Comparison of ENCODE assay signal across 10 cellular contexts in genomic region chr3:42043116-42043796, GRCh38. TPM values are rescaled to one million over a fixed set of nuclear protein-coding genes. Genes with fewer than 3 reads are reported as not detected.
DNase-seq lines count a peak whose midpoint lies in the region; ATAC-seq, FAIRE-seq and TF ChIP-seq lines count a peak whose summit lies in the region.
"Had no signal": no experiment of that assay in that cellular context is flagged by ENCODE, and none has a peak within 500 bp of the region (broad histone marks: within the 10 kb centered on the region; RNA-seq: fewer than 3 reads in every experiment).

No MANE protein-coding gene starts in this region.

- H3K4me1 Mint-ChIP-seq in CD14-positive monocyte = peaks cover 26% of the 10 kb centered on the region
- peaks cover 47% of the 10 kb centered on the region for H3K4me1 Mint-ChIP-seq in activated naive CD8-positive, alpha-beta T cell treated with anti-CD3 and anti-CD28 coated beads, Interleukin-2, amount 50 U/mL, for 24 hours

- peak overlapping the region; percentile 82 for H3K27ac ChIP-seq in H1 (ENCODE audit: low read depth, low read length)
- H3K27ac ChIP-seq in muscle layer of duodenum (ENCODE audit: low read length) = peak overlapping the region; percentile 76
- H3K27ac ChIP-seq: neutrophil had no signal

- no peaks in the 10 kb centered on the region for H3K36me3 ChIP-seq in H1 (ENCODE audit: control insufficient read depth in 2 of 4, insufficient read depth in 4 of 4, low read length in 3 of 4)
- no peaks in the 10 kb centered on the region for H3K36me3 ChIP-seq in muscle layer of duodenum (ENCODE audit: control insufficient read depth in 1 of 2, insufficient read depth in 2 of 2, low read length in 2 of 2)
- H3K36me3 ChIP-seq: neutrophil had no signal

- DNase-seq in CD14-positive monocyte (ENCODE audit: low spot score) = no peak
- peak; percentile 31 for DNase-seq in NCI-H2171 (lab: John Stamatoyannopoulos, UW)
- peak in 1 of 2 experiments; percentile 71 for DNase-seq in H1 (ENCODE audit: low read depth in 1 of 2, low spot score in 2 of 2)
- DNase-seq in NCI-H1436 treated with DMSO at 0.1 percent for 48 hours (lab: John Stamatoyannopoulos, UW) = no peak
- no peak for DNase-seq in activated T-cell treated with anti-CD3 and anti-CD28 coated beads for 4 hours
- no peak for DNase-seq in activated naive CD8-positive, alpha-beta T cell treated with anti-CD3 and anti-CD28 coated beads, Interleukin-2, amount 50 U/mL, for 24 hours
- no peak for DNase-seq in activated gamma-delta T cell (lab: John Stamatoyannopoulos, UW)
- DNase-seq: T-cell had no signal

- no peak overlapping the region for H2BK120ac ChIP-seq in H1 (replicated peaks; ENCODE audit: low read depth, low read length)

- peaks cover 3% of the 10 kb centered on the region; the same call in 1 of the 2 replicates for H3K79me1 ChIP-seq in H1 (ENCODE audit: low read depth, low read length)

- H3K9me3 Mint-ChIP-seq in CD14-positive monocyte = no peaks in the 10 kb centered on the region
- H3K9me3 Mint-ChIP-seq in activated naive CD8-positive, alpha-beta T cell treated with anti-CD3 and anti-CD28 coated beads, Interleukin-2, amount 50 U/mL, for 24 hours = no peaks in the 10 kb centered on the region
- H3K9me3 Mint-ChIP-seq: T-cell had no signal

- H4K5ac ChIP-seq in H1 (ENCODE audit: insufficient read length, low read depth, low read length) = peak overlapping the region; percentile 27

- peak overlapping the region; percentile 82; the same call in 1 of the 2 replicates for H4K8ac ChIP-seq in H1 (ENCODE audit: extremely low read depth, insufficient read depth, low read length)

- H4K91ac ChIP-seq in H1 (replicated peaks; ENCODE audit: insufficient read length, low read length) = no peak overlapping the region

- POLR2A ChIA-PET in H1 (lab: Charles Lee; ENCODE audit: partially characterized antibody) = interaction anchor here (1.0 to 2.0 kb wide), 7 partner anchors 10 to 30 kb away, joined by 3 to 4 read pairs (median 3); no protein-coding TSS in a partner anchor

- peaks cover 0 to 75% of the 10 kb centered on the region in 2 experiments; a peak in 2 of 4 replicates for H3K79me2 ChIP-seq in H1 (ENCODE audit: control insufficient read depth in 1 of 2, insufficient read depth in 2 of 2, low read length in 2 of 2)

- H2AFZ ChIP-seq in H1 (ENCODE audit: low read length) = no peak overlapping the region

- ATAC-seq in activated naive CD8-positive, alpha-beta T cell treated with anti-CD3 and anti-CD28 coated beads, Interleukin-2, amount 50 U/mL, for 24 hours = no peak
- ATAC-seq: T-cell had no signal

- H2BK5ac ChIP-seq in H1 (ENCODE audit: low read depth, low read length) = peak overlapping the region; percentile 96

- TF ChIP-seq EP300 in H1 (IDR thresholded peaks at IDR 0.05; ENCODE audit: borderline replicate concordance in 1 of 2, low read depth in 2 of 2, low read length in 2 of 2) = 0 out of 3 replicates have a peak, but pooled peaks of 1 of the 2 experiments have one; percentile 6

- H2AK5ac ChIP-seq in H1 (ENCODE audit: low read depth, low read length) = peak overlapping the region; percentile 58; the same call in 1 of the 2 replicates

- 15% methylated on average over 5 of the region's 9 CpGs; no CpG with 5 or more reads in 1 of the 2 experiments for WGBS in H1 (ENCODE audit: extremely low coverage in 1 of 2, insufficient coverage in 1 of 2, insufficient read length in 1 of 2, insufficient replicate concordance in 2 of 2, low coverage in 1 of 2, low lambda C conversion rate in 2 of 2, missing lambda C conversion rate in 1 of 2), 2 experiments

- TF ChIP-seq POLR2A in H1 (IDR thresholded peaks at IDR 0.05; ENCODE audit: control extremely low read depth in 1 of 2, low read depth in 2 of 2, low read length in 2 of 2) = peak in 1 of 2 experiments; percentile 46; a peak in 2 of 3 replicates

- FAIRE-seq in H1 (lab: Jason Lieb, UNC) = peak; percentile 57

- CTCF ChIA-PET in H1 (lab: Charles Lee; ENCODE audit: partially characterized antibody) = interaction anchor here (1.3 to 1.8 kb wide), 3 partner anchors 9 to 21 kb away, joined by 3 to 6 read pairs (median 3); no protein-coding TSS in a partner anchor

- peaks cover 1 to 7% of the 10 kb centered on the region in 2 donors for H3K36me3 Mint-ChIP-seq in CD14-positive monocyte
- peaks cover 1% of the 10 kb centered on the region for H3K36me3 Mint-ChIP-seq in activated naive CD8-positive, alpha-beta T cell treated with anti-CD3 and anti-CD28 coated beads, Interleukin-2, amount 50 U/mL, for 24 hours (ENCODE audit: low read depth)

- peak overlapping the region in 4 of 7 donors; percentile 33 to 79 (median 72) for H3K27ac Mint-ChIP-seq in CD14-positive monocyte
- no peak overlapping the region for H3K27ac Mint-ChIP-seq in activated naive CD8-positive, alpha-beta T cell treated with anti-CD3 and anti-CD28 coated beads, Interleukin-2, amount 50 U/mL, for 24 hours
- H3K27ac Mint-ChIP-seq: T-cell had no signal

- no peaks in the 10 kb centered on the region for H3K9me3 ChIP-seq in H1 (ENCODE audit: insufficient read depth in 2 of 2, low read depth in 1 of 2, low read length in 1 of 2)
- no peaks in the 10 kb centered on the region for H3K9me3 ChIP-seq in muscle layer of duodenum (ENCODE audit: control insufficient read depth in 1 of 2, low read length in 2 of 2)
- H3K9me3 ChIP-seq: neutrophil had no signal

- no peak overlapping the region for H3K4ac ChIP-seq in H1 (replicated peaks; ENCODE audit: insufficient read length, low read depth, low read length)

- no peaks in the 10 kb centered on the region for H3K27me3 ChIP-seq in H1 (replicated peaks in 1 of 4; ENCODE audit: control insufficient read depth in 3 of 4, extremely low read depth in 1 of 4, insufficient read depth in 3 of 4, low read length in 3 of 4)
- no peaks in the 10 kb centered on the region for H3K27me3 ChIP-seq in muscle layer of duodenum (ENCODE audit: low read depth, low read length)
- H3K27me3 ChIP-seq: neutrophil had no signal

- no peaks in the 10 kb centered on the region for H3K27me3 Mint-ChIP-seq in CD14-positive monocyte (ENCODE audit: low read depth in 3 of 3)
- no peaks in the 10 kb centered on the region for H3K27me3 Mint-ChIP-seq in activated naive CD8-positive, alpha-beta T cell treated with anti-CD3 and anti-CD28 coated beads, Interleukin-2, amount 50 U/mL, for 24 hours
- H3K27me3 Mint-ChIP-seq: T-cell had no signal

- intact Hi-C loops in CD14-positive monocyte (cut with micrococcal nuclease) = no loop called here

- peak overlapping the region; percentile 90 for H2BK12ac ChIP-seq in H1 (ENCODE audit: low read depth, low read length)

- peak overlapping the region in 3 of 4 experiments; percentile 34 to 64 (median 39); a peak in 5 of 7 replicates for H3K9ac ChIP-seq in H1 (replicated peaks in 1 of 4; ENCODE audit: extremely low read depth in 1 of 4, low read depth in 3 of 4, low read length in 3 of 4)

- H4K20me1 ChIP-seq in H1 (replicated peaks in 1 of 2; ENCODE audit: control insufficient read depth in 1 of 2, insufficient read depth in 2 of 2, low read length in 2 of 2) = no peaks in the 10 kb centered on the region

- H3K23ac ChIP-seq in H1 (ENCODE audit: insufficient read length) = no peak overlapping the region

- H3K4me2 ChIP-seq in H1 (ENCODE audit: insufficient read depth in 1 of 2, low read depth in 2 of 2, low read length in 2 of 2) = peak overlapping the region; percentile 76 to 92

- H3K18ac ChIP-seq in H1 (ENCODE audit: extremely low read depth, low read length) = peak overlapping the region; percentile 97

- H3K4me1 ChIP-seq in H1 (replicated peaks in 1 of 4; ENCODE audit: control insufficient read depth in 3 of 4, insufficient read depth in 4 of 4, low read length in 3 of 4) (peaks cover 0 to 13% (median 7%) of the 10 kb centered on the region in 4 experiments; a peak in 4 of 7 replicates), muscle layer of duodenum (ENCODE audit: control insufficient read depth in 1 of 2, insufficient read depth in 2 of 2, low read length in 2 of 2) (peaks cover 5 to 37% of the 10 kb centered on the region in 2 donors)

- no peak; a peak in 1 of 4 replicates for TF ChIP-seq RAD21 in H1 (IDR thresholded peaks at IDR 0.05 in 1 of 2, conservative IDR thresholded peaks at IDR 0.05 in 1 of 2; ENCODE audit: low read depth in 2 of 2, low read length in 2 of 2)

- H2BK20ac ChIP-seq in H1 (ENCODE audit: low read length) = peak overlapping the region; percentile 99

- no peak for TF ChIP-seq CTCF in CD14-positive monocyte (IDR thresholded peaks at IDR 0.05)
- TF ChIP-seq CTCF in H1 (IDR thresholded peaks at IDR 0.05; ENCODE audit: control extremely low read depth in 1 of 3, insufficient read depth in 1 of 3, low read depth in 1 of 3, low read length in 3 of 3) = no peak

- H3K4me3 ChIP-seq in H1 (ENCODE audit: extremely low read depth in 1 of 4, insufficient read depth in 2 of 4, low read depth in 3 of 4, low read length in 4 of 4) (peak overlapping the region; percentile 22 to 50 (median 30); a peak in 6 of 8 replicates), muscle layer of duodenum (ENCODE audit: low read depth in 1 of 2, low read length in 2 of 2) (peak overlapping the region in 1 of 2 donors; percentile 17)

- no peak overlapping the region for H3K4me3 Mint-ChIP-seq in CD14-positive monocyte
- H3K4me3 Mint-ChIP-seq in activated naive CD8-positive, alpha-beta T cell treated with anti-CD3 and anti-CD28 coated beads, Interleukin-2, amount 50 U/mL, for 24 hours = no peak overlapping the region
- H3K4me3 Mint-ChIP-seq: T-cell had no signal

- H3K23me2 ChIP-seq in H1 (ENCODE audit: low read depth, low read length) = peaks cover 2% of the 10 kb centered on the region; the same call in 1 of the 2 replicates

- no peak overlapping the region for H3K14ac ChIP-seq in H1 (ENCODE audit: insufficient read length)

- H3K56ac ChIP-seq in H1 (replicated peaks; ENCODE audit: insufficient read length, low read depth, low read length) = no peak overlapping the region

- H2BK15ac ChIP-seq in H1 (ENCODE audit: low read length) = no peak overlapping the region

TF ChIP-seq in H1, 55 proteins besides CTCF, POLR2A, EP300 and RAD21 (continues in another document):
- TF ChIP-seq JUND (IDR thresholded peaks at IDR 0.05; ENCODE audit: low read length) (peak; percentile 67; the same call in 1 of the 2 replicates), CHD1 (IDR thresholded peaks at IDR 0.05; ENCODE audit: low read depth, low read length) (no peak), ASH2L (IDR thresholded peaks at IDR 0.05; ENCODE audit: low read length) (peak; percentile 96), FOSL1 (IDR thresholded peaks at IDR 0.05; ENCODE audit: insufficient read depth, low read depth, low read length) (no peak), SIRT6 (IDR thresholded peaks at IDR 0.05; ENCODE audit: low read length) (no peak)

RNA-seq across cellular contexts. Expression of gene TRAK1, which starts 47.9 kb away (rescaled TPM):
- polyA plus RNA-seq in CD14-positive monocyte (1 to 10 TPM; 6.6 to 7.0 TPM), H1 (2011; rRNA removed) (21.3 and 25.8 TPM in 2 replicates)
- 32.7 and 35.4 TPM in 2 replicates for total RNA-seq in H1 (2021; fragmentation: NEBNext Ultra II Directional; extraction: Animal tissue kit (Norgen Biotek cat#: 25700))
- polyA plus RNA-seq in H1 (2011; cell fraction: cytosol; rRNA removed) = 23.4 TPM
- 39.0 TPM for polyA plus RNA-seq in H1 (2011; cell fraction: nucleus; rRNA removed)
- polyA plus RNA-seq in H1 (2012, experiment 1 of 2) = 21.0 to 24.1 TPM (median 22.8 TPM) in 4 replicates
- polyA plus RNA-seq in H1 (2012, experiment 2 of 2) = 7.7 TPM
- polyA plus RNA-seq in H1 (2013, experiment 1 of 2) = 18.1 TPM
- polyA plus RNA-seq in H1 (2013, experiment 2 of 2) = 18.5 TPM
- 36.0 and 42.3 TPM in 2 replicates for polyA minus RNA-seq in H1 (2011; rRNA and poly(A)+ RNA removed)
- polyA minus RNA-seq in H1 (2011; cell fraction: cytosol; rRNA and poly(A)+ RNA removed) = 29.4 TPM
- 33.6 TPM for polyA minus RNA-seq in H1 (2011; cell fraction: nucleus; rRNA and poly(A)+ RNA removed)
